17 cellular contexts compared by ENCODE assay signal in the genomic region with DNA sequence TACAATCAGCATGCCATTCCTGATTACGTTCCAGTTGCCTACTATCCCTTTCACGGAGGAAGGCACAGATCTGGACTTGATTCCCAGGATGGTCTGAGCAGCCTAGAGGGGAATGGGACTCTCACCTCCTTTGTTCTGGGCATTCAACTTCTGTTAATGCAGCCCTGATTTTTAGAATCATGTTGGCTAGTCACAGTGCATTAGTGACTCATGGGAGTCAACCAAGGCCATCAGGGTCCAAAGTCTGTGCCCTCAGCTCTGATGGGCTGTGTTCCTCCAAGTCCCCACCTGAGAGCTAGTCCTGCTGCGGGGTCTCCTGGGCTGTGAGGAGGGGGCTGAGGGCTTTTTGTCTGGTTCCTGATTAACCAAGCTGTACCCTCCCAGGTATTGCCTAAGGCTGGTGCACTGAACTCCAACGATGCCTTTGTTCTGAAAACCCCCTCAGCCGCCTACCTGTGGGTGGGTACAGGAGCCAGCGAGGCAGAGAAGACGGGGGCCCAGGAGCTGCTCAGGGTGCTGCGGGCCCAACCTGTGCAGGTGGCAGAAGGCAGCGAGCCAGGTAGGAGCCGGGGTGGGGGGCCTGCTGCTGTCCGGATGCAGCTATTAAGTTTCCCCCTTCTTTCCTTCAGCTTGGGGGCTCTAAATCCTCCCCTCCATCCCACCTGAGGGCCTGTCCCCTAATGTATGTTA. TPM values are rescaled to one million over a fixed set of nuclear protein-coding genes. Genes with fewer than 3 reads are reported as not detected.
DNase-seq lines count a peak whose midpoint lies in the region; ATAC-seq, FAIRE-seq and TF ChIP-seq lines count a peak whose summit lies in the region.
"Had no signal": no experiment of that assay in that cellular context is flagged by ENCODE, and none has a peak within 500 bp of the region (broad histone marks: within the 10 kb centered on the region; RNA-seq: fewer than 3 reads in every experiment).

No MANE protein-coding gene starts in this region.

- peaks cover 97% of the 10 kb centered on the region for H3K36me3 ChIP-seq in left ventricle myocardium inferior
- H3K36me3 ChIP-seq in HepG2 (replicated peaks in 1 of 2; ENCODE audit: control insufficient read depth in 1 of 2, insufficient read depth in 2 of 2, low read length in 2 of 2): peaks cover 50 to 84% of the 10 kb centered on the region in 2 experiments

- H3K9me3 Mint-ChIP-seq in activated CD8-positive, alpha-beta T cell treated with anti-CD3 and anti-CD28 coated beads for 36 hours: no peaks in the 10 kb centered on the region
- H3K9me3 Mint-ChIP-seq: activated naive CD4-positive, alpha-beta T cell treated with anti-CD3 and anti-CD28 coated beads, Interleukin-2, amount 10 ng/mL, durations not matched to agents 7 days and 5 days; CD8-positive, alpha-beta T cell; memory B cell had no signal

- no peak overlapping the region for H3K9ac ChIP-seq in HepG2 (ENCODE audit: insufficient read depth, low read depth, low read length)

- DNase-seq in left ventricle myocardium inferior: no peak
- DNase-seq in left cardiac atrium: no peak
- peak; percentile 28 for DNase-seq in HepG2 (ENCODE audit: low spot score)
- DNase-seq in activated effector memory CD4-positive, alpha-beta T cell treated with anti-CD3 and anti-CD28 coated beads, Interleukin-2, amount 50 U/mL, for 16 hours: no peak
- DNase-seq in NCI-H128 (lab: John Stamatoyannopoulos, UW; ENCODE audit: unreplicated experiment): no peak
- no peak for DNase-seq in activated CD8-positive, alpha-beta T cell treated with anti-CD3 and anti-CD28 coated beads for 36 hours
- DNase-seq: activated naive CD4-positive, alpha-beta T cell treated with anti-CD3 and anti-CD28 coated beads, Interleukin-2, amount 10 ng/mL, durations not matched to agents 7 days and 5 days; CD8-positive, alpha-beta T cell; NCI-H1048; NCI-H510A; occipital lobe; SW 1271 had no signal

- H3K36me3 Mint-ChIP-seq in activated CD8-positive, alpha-beta T cell treated with anti-CD3 and anti-CD28 coated beads for 36 hours (ENCODE audit: low read depth): peaks cover 4% of the 10 kb centered on the region

- no peaks in the 10 kb centered on the region for H4K20me1 ChIP-seq in HepG2 (ENCODE audit: insufficient read depth, low read length)

- in situ Hi-C loops in HepG2 (cut with HindIII; ENCODE audit: extremely low pct_ligation_motif_present, low pct_unique_long_range_greater_than_20kb): no loop called here

- peak overlapping the region; percentile 95 for H3K27ac ChIP-seq in left ventricle myocardium inferior (replicated peaks)
- H3K27ac ChIP-seq in HepG2 (ENCODE audit: extremely low read length, insufficient read depth, low read length): no peak overlapping the region
- peak overlapping the region in 19 of 21 experiments; percentile 18 to 92 (median 74) for H3K27ac ChIP-seq in skin epidermis

- H3K4me1 ChIP-seq in left ventricle myocardium inferior (peaks cover 100% of the 10 kb centered on the region), HepG2 (ENCODE audit: insufficient read depth, low read length) (peaks cover 47% of the 10 kb centered on the region)

- H3K4me2 ChIP-seq in HepG2 (ENCODE audit: low read depth, low read length): no peak overlapping the region

- H2AFZ ChIP-seq in HepG2 (ENCODE audit: low read length): no peak overlapping the region

- H3K4me3 ChIP-seq in left ventricle myocardium inferior (peak overlapping the region; percentile 34), HepG2 (replicated peaks in 1 of 3; ENCODE audit: insufficient read depth in 1 of 3, low read depth in 2 of 3, low read length in 3 of 3) (no peak overlapping the region), skin epidermis (no peak overlapping the region)

- H3K27me3 ChIP-seq in left ventricle myocardium inferior (ENCODE audit: low read depth) (no peaks in the 10 kb centered on the region), HepG2 (ENCODE audit: control insufficient read depth in 1 of 2, insufficient read depth in 2 of 2, low read length in 2 of 2) (no peaks in the 10 kb centered on the region)

- BruUV-seq in HepG2 (replicated peaks; lab: Mats Ljungman, UMichigan): no TSS peak

- intact Hi-C loops in left ventricle myocardium inferior (cut with micrococcal nuclease): no loop called here
- intact Hi-C loops in left cardiac atrium (cut with DNase I): no loop called here
- intact Hi-C loops in HepG2 (cut with micrococcal nuclease; ENCODE audit: unreplicated experiment): no loop called here
- intact Hi-C loops in activated CD8-positive, alpha-beta T cell treated with anti-CD3 and anti-CD28 coated beads for 36 hours (cut with micrococcal nuclease): no loop called here

- no peak for TF ChIP-seq RAD21 in HepG2 (CRISPR knock-in tag; IDR thresholded peaks at IDR 0.05)

- CTCF ChIA-PET in HepG2 (lab: Yijun Ruan, JAX; ENCODE audit: low intra/inter-chr PET ratio, low total read pairs): no interaction called here
- CTCF ChIA-PET in activated CD8-positive, alpha-beta T cell treated with anti-CD3 and anti-CD28 coated beads for 36 hours (lab: Charles Lee): interaction anchor here (1.4 to 1.7 kb wide), 3 partner anchors 51 to 114 kb away, joined by 3 to 6 read pairs (median 5); no protein-coding TSS in a partner anchor

- TF ChIP-seq EP300 in HepG2 (IDR thresholded peaks at IDR 0.05; ENCODE audit: low read depth in 2 of 2, low read length in 2 of 2): no peak
- no peak for TF ChIP-seq EP300 in HepG2 (CRISPR knock-in tag; IDR thresholded peaks at IDR 0.05; ENCODE audit: borderline replicate concordance)

- FAIRE-seq in HepG2 (lab: Jason Lieb, UNC): no peak

- no peaks in the 10 kb centered on the region for H3K79me2 ChIP-seq in HepG2 (ENCODE audit: insufficient read depth, low read length)

- ATAC-seq in left cardiac atrium (no peak), HepG2 (no peak), GM18873 (IDR thresholded peaks at IDR 0.05; ENCODE audit: low FRiP score, unreplicated experiment) (no peak)
- no peak for ATAC-seq in activated CD8-positive, alpha-beta T cell treated with anti-CD3 and anti-CD28 coated beads for 36 hours
- ATAC-seq: activated CD4-positive, CD25-positive, alpha-beta regulatory T cell treated with anti-CD3 and anti-CD28 coated beads, Interleukin-2, amount 50 U/mL, for 24 hours; CD8-positive, alpha-beta T cell; PC-3 had no signal

- no peak for TF ChIP-seq POLR2A in HepG2 (IDR thresholded peaks at IDR 0.05; ENCODE audit: insufficient read depth in 1 of 2, low read depth in 2 of 2, low read length in 2 of 2)

- no peak overlapping the region for H3K27ac Mint-ChIP-seq in activated CD8-positive, alpha-beta T cell treated with anti-CD3 and anti-CD28 coated beads for 36 hours
- H3K27ac Mint-ChIP-seq: activated naive CD4-positive, alpha-beta T cell treated with anti-CD3 and anti-CD28 coated beads, Interleukin-2, amount 10 ng/mL, durations not matched to agents 7 days and 5 days; CD8-positive, alpha-beta T cell; memory B cell had no signal

- H3K4me1 Mint-ChIP-seq in activated CD8-positive, alpha-beta T cell treated with anti-CD3 and anti-CD28 coated beads for 36 hours (ENCODE audit: low read depth): peaks cover 5% of the 10 kb centered on the region

- no peaks in the 10 kb centered on the region for H3K27me3 Mint-ChIP-seq in activated CD8-positive, alpha-beta T cell treated with anti-CD3 and anti-CD28 coated beads for 36 hours
- H3K27me3 Mint-ChIP-seq: activated naive CD4-positive, alpha-beta T cell treated with anti-CD3 and anti-CD28 coated beads, Interleukin-2, amount 10 ng/mL, durations not matched to agents 7 days and 5 days; memory B cell had no signal

- POLR2A ChIA-PET in HepG2 (lab: Yijun Ruan, JAX): interaction anchor here (1.1 to 2.6 kb wide), 3 partner anchors 38 to 45 kb away, joined by 3 to 6 read pairs (median 4); no protein-coding TSS in a partner anchor
- POLR2A ChIA-PET in activated CD8-positive, alpha-beta T cell treated with anti-CD3 and anti-CD28 coated beads for 36 hours (lab: Charles Lee): no interaction called here

- 96% methylated on average over 8 of the region's 11 CpGs for WGBS in HepG2 (ENCODE audit: low lambda C conversion rate)

- TF ChIP-seq CTCF in left ventricle myocardium inferior (IDR thresholded peaks at IDR 0.05; ENCODE audit: borderline replicate concordance) (no peak), HepG2 (CRISPR knock-in tag; IDR thresholded peaks at IDR 0.05) (no peak)
- TF ChIP-seq CTCF in activated CD8-positive, alpha-beta T cell treated with anti-CD3 and anti-CD28 coated beads for 36 hours (IDR thresholded peaks at IDR 0.05): no peak

- H3K9me3 ChIP-seq in left ventricle myocardium inferior (replicated peaks) (no peaks in the 10 kb centered on the region), HepG2 (ENCODE audit: low read length) (no peaks in the 10 kb centered on the region)

- H3K4me3 Mint-ChIP-seq in activated CD8-positive, alpha-beta T cell treated with anti-CD3 and anti-CD28 coated beads for 36 hours: no peak overlapping the region
- H3K4me3 Mint-ChIP-seq: activated naive CD4-positive, alpha-beta T cell treated with anti-CD3 and anti-CD28 coated beads, Interleukin-2, amount 10 ng/mL, durations not matched to agents 7 days and 5 days; CD8-positive, alpha-beta T cell; memory B cell had no signal

RNA-seq across cellular contexts. Expression of a gene that starts 43.0 kb away (rescaled TPM):
- total RNA-seq in left ventricle myocardium inferior: 165 TPM
- 100 to 1,000 TPM; 194 to 326 TPM for total RNA-seq in left cardiac atrium
- 26.0 and 43.6 TPM in 2 replicates for total RNA-seq in HepG2 (2016; rRNA removed; fragmentation: Illumina TruSeq; extraction: Trizol)
- total RNA-seq in HepG2 (2016; cell fraction: cytosol; rRNA removed; fragmentation: Illumina TruSeq; extraction: Trizol; ENCODE audit: low read depth): 3.9 and 6.1 TPM in 2 replicates
- 25.0 and 46.7 TPM in 2 replicates for total RNA-seq in HepG2 (2016; cell fraction: insoluble cytoplasmic fraction; rRNA removed; fragmentation: Illumina TruSeq; extraction: Trizol)
- total RNA-seq in HepG2 (2016; cell fraction: membrane; rRNA removed; fragmentation: Illumina TruSeq; extraction: Trizol): 13.4 and 15.9 TPM in 2 replicates
- 41.3 and 43.8 TPM in 2 replicates for total RNA-seq in HepG2 (2016; cell fraction: nucleus; rRNA removed; fragmentation: Illumina TruSeq; extraction: Trizol)
- 165 and 166 TPM in 2 replicates for polyA plus RNA-seq in HepG2 (2011; rRNA removed)
- 92.7 and 157 TPM in 2 replicates for polyA plus RNA-seq in HepG2 (2011; cell fraction: cytosol; rRNA removed)
- polyA plus RNA-seq in HepG2 (2011; cell fraction: nucleus; rRNA removed): 23.0 and 39.1 TPM in 2 replicates
- 133 and 173 TPM in 2 replicates for polyA plus RNA-seq in HepG2 (2012)
- 3.2 and 4.0 TPM in 2 replicates for polyA plus RNA-seq in HepG2 (2016; cell fraction: cytosol; fragmentation: Illumina TruSeq; extraction: Trizol; ENCODE audit: low read depth)
- polyA plus RNA-seq in HepG2 (2016; cell fraction: insoluble cytoplasmic fraction; fragmentation: Illumina TruSeq; extraction: Trizol; ENCODE audit: low read depth): 31.1 and 33.2 TPM in 2 replicates
- 7.2 and 8.6 TPM in 2 replicates for polyA plus RNA-seq in HepG2 (2016; cell fraction: membrane; fragmentation: Illumina TruSeq; extraction: Trizol; ENCODE audit: low read depth)
- 64.0 and 71.6 TPM in 2 replicates for polyA plus RNA-seq in HepG2 (2016; cell fraction: nucleus; fragmentation: Illumina TruSeq; extraction: Trizol; ENCODE audit: insufficient read depth, low read depth)
- 94.3 and 94.7 TPM in 2 replicates for polyA minus RNA-seq in HepG2 (2011; rRNA and poly(A)+ RNA removed; ENCODE audit: low replicate concordance)
- 96.8 and 115 TPM in 2 replicates for polyA minus RNA-seq in HepG2 (2011; cell fraction: cytosol; rRNA and poly(A)+ RNA removed)
- 47.3 and 69.9 TPM in 2 replicates for polyA minus RNA-seq in HepG2 (2011; cell fraction: nucleus; rRNA and poly(A)+ RNA removed)
- 10 to 100 TPM; 31.7 to 32.5 TPM for total RNA-seq in activated CD8-positive, alpha-beta T cell treated with anti-CD3 and anti-CD28 coated beads for 36 hours

RNA-seq across cellular contexts. Expression of a gene that starts 59.1 kb away (rescaled TPM):
- total RNA-seq in left ventricle myocardium inferior: 758 TPM
- total RNA-seq in left cardiac atrium: 1,000 to 10,000 TPM in 1 of 2 donors, 100 to 1,000 TPM in 1; 881 to 1,287 TPM
- 126 and 307 TPM in 2 replicates for total RNA-seq in HepG2 (2016; rRNA removed; fragmentation: Illumina TruSeq; extraction: Trizol)
- 56.0 and 58.2 TPM in 2 replicates for total RNA-seq in HepG2 (2016; cell fraction: cytosol; rRNA removed; fragmentation: Illumina TruSeq; extraction: Trizol; ENCODE audit: low read depth)
- total RNA-seq in HepG2 (2016; cell fraction: insoluble cytoplasmic fraction; rRNA removed; fragmentation: Illumina TruSeq; extraction: Trizol): 125 and 311 TPM in 2 replicates
- total RNA-seq in HepG2 (2016; cell fraction: membrane; rRNA removed; fragmentation: Illumina TruSeq; extraction: Trizol): 102 and 113 TPM in 2 replicates
- 251 and 294 TPM in 2 replicates for total RNA-seq in HepG2 (2016; cell fraction: nucleus; rRNA removed; fragmentation: Illumina TruSeq; extraction: Trizol)
- polyA plus RNA-seq in HepG2 (2011; rRNA removed): 294 and 436 TPM in 2 replicates
- 396 and 404 TPM in 2 replicates for polyA plus RNA-seq in HepG2 (2011; cell fraction: cytosol; rRNA removed)
- polyA plus RNA-seq in HepG2 (2011; cell fraction: nucleus; rRNA removed): 430 and 447 TPM in 2 replicates
- polyA plus RNA-seq in HepG2 (2012): 349 and 423 TPM in 2 replicates
- 57.9 and 60.7 TPM in 2 replicates for polyA plus RNA-seq in HepG2 (2016; cell fraction: cytosol; fragmentation: Illumina TruSeq; extraction: Trizol; ENCODE audit: low read depth)
- polyA plus RNA-seq in HepG2 (2016; cell fraction: insoluble cytoplasmic fraction; fragmentation: Illumina TruSeq; extraction: Trizol; ENCODE audit: low read depth): 115 and 123 TPM in 2 replicates
- polyA plus RNA-seq in HepG2 (2016; cell fraction: membrane; fragmentation: Illumina TruSeq; extraction: Trizol; ENCODE audit: low read depth): 77.0 and 92.1 TPM in 2 replicates
- 379 and 400 TPM in 2 replicates for polyA plus RNA-seq in HepG2 (2016; cell fraction: nucleus; fragmentation: Illumina TruSeq; extraction: Trizol; ENCODE audit: insufficient read depth, low read depth)
- 66.7 and 379 TPM in 2 replicates for polyA minus RNA-seq in HepG2 (2011; rRNA and poly(A)+ RNA removed; ENCODE audit: low replicate concordance)
- polyA minus RNA-seq in HepG2 (2011; cell fraction: cytosol; rRNA and poly(A)+ RNA removed): 132 and 185 TPM in 2 replicates
- 122 and 168 TPM in 2 replicates for polyA minus RNA-seq in HepG2 (2011; cell fraction: nucleus; rRNA and poly(A)+ RNA removed)
- total RNA-seq in activated CD8-positive, alpha-beta T cell treated with anti-CD3 and anti-CD28 coated beads for 36 hours: 1 to 10 TPM; 1.9 to 2.2 TPM

Comparison
In these comparisons a context has a peak if more than half of its experiments do, and no peak if none do; other contexts are left out.
1. RNA of a gene that starts 59.1 kb away (total RNA-seq): 881 to 1,287 TPM in left cardiac atrium, 758 TPM in left ventricle myocardium inferior (single experiment) and 56.0 to 311 TPM in HepG2; 1.9 to 2.2 TPM in activated CD8-positive, alpha-beta T cell treated with anti-CD3 and anti-CD28 coated beads for 36 hours; every median in the first group is over 10 times any median in the second.